ENCODE assay signal across 10 cellular contexts in genomic region chr9:19376931-19377330, GRCh38. TPM values are rescaled to one million over a fixed set of nuclear protein-coding genes. Genes with fewer than 3 reads are reported as not detected.
DNase-seq lines count a peak whose midpoint lies in the region; ATAC-seq and TF ChIP-seq lines count a peak whose summit lies in the region.
"Had no signal": no experiment of that assay in that cellular context is flagged by ENCODE, and none has a peak within 500 bp of the region (broad histone marks: within the 10 kb centered on the region; RNA-seq: fewer than 3 reads in every experiment).

No MANE protein-coding gene starts in this region.

- H3K4me1 ChIP-seq in RWPE2 (ENCODE audit: insufficient read depth, poor library complexity, severe bottlenecking) (peaks cover 21% of the 10 kb centered on the region), fibroblast of lung (ENCODE audit: control insufficient read depth, extremely low read depth, insufficient read depth, low read length) (peaks cover 2% of the 10 kb centered on the region), subcutaneous abdominal adipose tissue (ENCODE audit: control insufficient read depth in 5 of 5, insufficient read depth in 5 of 5, low read length in 5 of 5) (peaks cover 0 to 37% (median 34%) of the 10 kb centered on the region in 5 donors)

- DNase-seq in activated naive CD4-positive, alpha-beta T cell treated with Interleukin-2 at 50 U/mL for 16 hours, result no peak
- no peak for DNase-seq in RWPE2 (ENCODE audit: low spot score)
- DNase-seq in fibroblast of lung (ENCODE audit: low read depth in 2 of 2), result no peak
- no peak for DNase-seq in NCI-H1105 treated with DMSO at 0.1 percent for 48 hours (lab: John Stamatoyannopoulos, UW)
- DNase-seq in GDM1 (lab: John Stamatoyannopoulos, UW), result no peak
- DNase-seq: ovary had no signal

- H3K9me3 ChIP-seq in RWPE2 (ENCODE audit: severe bottlenecking) (no peaks in the 10 kb centered on the region), fibroblast of lung (ENCODE audit: control insufficient read depth, insufficient read depth, low read depth, low read length) (no peaks in the 10 kb centered on the region), subcutaneous abdominal adipose tissue (ENCODE audit: control insufficient read depth in 5 of 5, low read length in 5 of 5) (no peaks in the 10 kb centered on the region)
- H3K9me3 ChIP-seq: ovary had no signal

- H3K36me3 ChIP-seq in RWPE2 (ENCODE audit: low read depth) (peaks cover 75% of the 10 kb centered on the region), fibroblast of lung (ENCODE audit: control insufficient read depth, insufficient read depth, low read length) (peaks cover 7% of the 10 kb centered on the region), subcutaneous abdominal adipose tissue (ENCODE audit: control insufficient read depth in 5 of 5, insufficient read depth in 5 of 5, low read length in 5 of 5) (peaks cover 48 to 66% (median 49%) of the 10 kb centered on the region in 5 donors)
- H3K36me3 ChIP-seq: ovary had no signal

- H3K27me3 ChIP-seq in RWPE2 (ENCODE audit: insufficient read depth, poor library complexity, severe bottlenecking), result no peaks in the 10 kb centered on the region
- no peaks in the 10 kb centered on the region for H3K27me3 ChIP-seq in fibroblast of lung (ENCODE audit: control insufficient read depth, insufficient read depth, low read length)
- H3K27me3 ChIP-seq in subcutaneous abdominal adipose tissue (ENCODE audit: control insufficient read depth in 5 of 5, insufficient read depth in 4 of 5, low read length in 5 of 5), result no peaks in the 10 kb centered on the region
- H3K27me3 ChIP-seq: ovary had no signal

- TF ChIP-seq CTCF in RWPE2 (IDR thresholded peaks at IDR 0.05; ENCODE audit: poor library complexity, severe bottlenecking) (no peak), fibroblast of lung (conservative IDR thresholded peaks at IDR 0.05 in 1 of 2, IDR thresholded peaks at IDR 0.05 in 1 of 2; ENCODE audit: low read depth in 1 of 2, low read length in 2 of 2) (no peak)

- H3K36me3 Mint-ChIP-seq in activated naive CD4-positive, alpha-beta T cell treated with anti-CD3 and anti-CD28 coated beads, Interleukin-2, amount 50 U/mL, for 24 hours, result peaks cover 45% of the 10 kb centered on the region

- no peaks in the 10 kb centered on the region for H4K20me1 ChIP-seq in fibroblast of lung (ENCODE audit: control insufficient read depth, extremely low read depth, insufficient read depth, low read length)

- peak overlapping the region; percentile 78 for H3K27ac ChIP-seq in RWPE2 (ENCODE audit: poor library complexity, severe bottlenecking)
- no peak overlapping the region for H3K27ac ChIP-seq in fibroblast of lung (ENCODE audit: insufficient read depth, low read length)
- H3K27ac ChIP-seq in subcutaneous abdominal adipose tissue (ENCODE audit: low read depth, low read length), result no peak overlapping the region
- H3K27ac ChIP-seq: C4-2B, ovary had no signal

- H3K9ac ChIP-seq in fibroblast of lung (ENCODE audit: insufficient read depth, low read length) (no peak overlapping the region), subcutaneous abdominal adipose tissue (ENCODE audit: low read length in 5 of 5) (peak overlapping the region in 3 of 5 donors; percentile 7 to 98 (median 45))

- peaks cover 6% of the 10 kb centered on the region for H3K9me3 Mint-ChIP-seq in activated naive CD4-positive, alpha-beta T cell treated with anti-CD3 and anti-CD28 coated beads, Interleukin-2, amount 50 U/mL, for 24 hours

- H3K4me3 ChIP-seq in RWPE2 (ENCODE audit: severe bottlenecking), result no peak overlapping the region
- H3K4me3 ChIP-seq in fibroblast of lung (replicated peaks in 1 of 4; ENCODE audit: control extremely low read depth in 1 of 4, insufficient read depth in 1 of 4, low read depth in 3 of 4, low read length in 4 of 4), result peak overlapping the region in 3 of 4 experiments; percentile 78 to 94 (median 87)
- no peak overlapping the region for H3K4me3 ChIP-seq in subcutaneous abdominal adipose tissue (ENCODE audit: low read depth in 1 of 5, low read length in 5 of 5)
- H3K4me3 ChIP-seq: ovary had no signal

- H3K4me3 Mint-ChIP-seq in activated naive CD4-positive, alpha-beta T cell treated with anti-CD3 and anti-CD28 coated beads, Interleukin-2, amount 50 U/mL, for 24 hours, result peak overlapping the region; percentile 99

- no peaks in the 10 kb centered on the region for H3K27me3 Mint-ChIP-seq in activated naive CD4-positive, alpha-beta T cell treated with anti-CD3 and anti-CD28 coated beads, Interleukin-2, amount 50 U/mL, for 24 hours

- peaks cover 31% of the 10 kb centered on the region for H3K79me2 ChIP-seq in fibroblast of lung (ENCODE audit: control insufficient read depth, insufficient read depth, low read length)

- no peak overlapping the region for H2AFZ ChIP-seq in fibroblast of lung (ENCODE audit: low read length)

- H3K4me2 ChIP-seq in fibroblast of lung (ENCODE audit: extremely low read depth, insufficient read depth, low read length), result peak overlapping the region; percentile 85

- H3K4me1 Mint-ChIP-seq in activated naive CD4-positive, alpha-beta T cell treated with anti-CD3 and anti-CD28 coated beads, Interleukin-2, amount 50 U/mL, for 24 hours, result peaks cover 43% of the 10 kb centered on the region

- H3K27ac Mint-ChIP-seq in activated naive CD4-positive, alpha-beta T cell treated with anti-CD3 and anti-CD28 coated beads, Interleukin-2, amount 50 U/mL, for 24 hours, result peak overlapping the region; percentile 88

- ATAC-seq in RWPE2 (ENCODE audit: low read depth) (no peak), GM19395 (IDR thresholded peaks at IDR 0.05; ENCODE audit: unreplicated experiment) (no peak)

RNA-seq across cellular contexts. Expression of gene RPS6, which starts 3.1 kb away (rescaled TPM):
- total RNA-seq in fibroblast of lung, result 1,988 and 2,298 TPM in 2 replicates
- 2,016 and 2,044 TPM in 2 replicates for polyA plus RNA-seq in fibroblast of lung
- polyA plus RNA-seq in fibroblast of lung (2012), result 1,945 and 2,138 TPM in 2 replicates
- polyA minus RNA-seq in fibroblast of lung (ENCODE audit: low replicate concordance), result 179 and 228 TPM in 2 replicates

RNA-seq across cellular contexts. Expression of gene ACER2, which starts 31.9 kb away (rescaled TPM):
- 2.6 and 4.5 TPM in 2 replicates for total RNA-seq in fibroblast of lung
- polyA plus RNA-seq in fibroblast of lung, result 1.2 and 1.5 TPM in 2 replicates
- 0.34 and 0.48 TPM in 2 replicates for polyA plus RNA-seq in fibroblast of lung (2012)
- 2.7 and 4.2 TPM in 2 replicates for polyA minus RNA-seq in fibroblast of lung (ENCODE audit: low replicate concordance)

Comparison
In these comparisons a context has a peak if more than half of its experiments do, and no peak if none do; other contexts are left out.
1. H3K4me3 ChIP-seq: peak in fibroblast of lung (3 of 4); none in RWPE2 (single experiment) and subcutaneous abdominal adipose tissue (0 of 5).